In the genomic region with DNA sequence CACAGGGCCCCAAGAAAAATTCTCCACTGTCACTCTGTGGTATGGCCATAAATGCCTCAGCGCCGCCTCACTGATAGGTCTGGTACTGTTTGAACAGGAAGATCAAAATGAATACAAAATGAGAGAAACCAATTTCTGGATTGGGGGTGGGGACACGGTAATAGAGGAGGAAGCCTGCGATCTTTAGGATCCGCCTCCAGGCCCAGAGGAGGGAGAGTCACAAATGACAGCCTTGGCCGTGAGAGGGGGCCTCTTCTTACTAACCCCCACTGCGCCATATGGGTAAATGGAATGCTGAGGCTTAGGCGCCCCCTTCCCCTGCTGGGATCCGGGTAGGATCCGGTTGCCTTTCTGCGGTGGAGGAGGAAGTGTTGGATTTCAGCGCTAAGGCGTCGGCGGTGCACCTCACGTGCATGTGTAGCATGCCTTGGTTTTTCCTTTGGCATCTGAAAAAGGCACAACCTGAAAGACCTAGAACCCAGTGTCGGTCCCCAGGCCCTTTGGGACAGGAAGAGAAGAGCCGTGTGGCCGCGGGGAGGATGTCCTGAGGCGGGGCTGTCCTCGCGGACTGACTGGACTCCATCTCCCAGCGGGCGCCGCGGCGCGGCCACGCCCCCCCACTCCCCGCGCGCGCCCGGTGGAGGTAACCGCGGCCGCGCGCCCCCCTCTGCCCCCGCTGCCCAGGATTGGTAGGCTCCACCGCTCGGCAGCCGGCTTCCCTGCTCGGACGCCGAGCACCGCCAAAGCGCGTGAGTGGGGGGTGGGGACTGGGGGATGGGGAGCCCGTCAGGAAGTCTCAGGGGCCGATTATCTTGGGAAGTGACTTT, we compare ENCODE assay signal across 1 cellular context.
TF ChIP-seq lines count a peak whose summit lies in the region.

No MANE protein-coding gene starts in this region.

TF ChIP-seq in GM12878, 131 proteins besides CTCF, POLR2A, EP300 and RAD21 (continued from another document and continues in another):
- TF ChIP-seq YBX1 (IDR thresholded peaks at IDR 0.05) (no peak), SMARCA5 (IDR thresholded peaks at IDR 0.05) (no peak), MTA3 (IDR thresholded peaks at IDR 0.05; ENCODE audit: borderline replicate concordance, low read length) (no peak), EGR1 (IDR thresholded peaks at IDR 0.05; ENCODE audit: borderline replicate concordance in 1 of 2, low read depth in 2 of 2, low read length in 2 of 2) (peak in 1 of 2 experiments; percentile 82; a peak in 2 of 3 replicates), KDM1A (IDR thresholded peaks at IDR 0.05; ENCODE audit: borderline replicate concordance) (no peak), SPI1 (IDR thresholded peaks at IDR 0.05; ENCODE audit: borderline replicate concordance, insufficient read depth, low read depth, low read length) (peak; percentile 21; the same call in 1 of the 2 replicates), HDAC2 (IDR thresholded peaks at IDR 0.05) (no peak), CHD4 (IDR thresholded peaks at IDR 0.05) (no peak), RELA (IDR thresholded peaks at IDR 0.05; ENCODE audit: borderline replicate concordance, partially characterized antibody) (no peak), SMAD1 (IDR thresholded peaks at IDR 0.05; ENCODE audit: low read depth, partially characterized antibody) (no peak), ATF7 (IDR thresholded peaks at IDR 0.05; ENCODE audit: low read depth) (peak; percentile 93), HCFC1 (IDR thresholded peaks at IDR 0.05; ENCODE audit: low read length) (peak; percentile 77), ZZZ3 (IDR thresholded peaks at IDR 0.05; ENCODE audit: control insufficient read depth, insufficient read length, low read depth) (no peak), TAF1 (IDR thresholded peaks at IDR 0.05; ENCODE audit: borderline replicate concordance, low read depth, low read length) (peak; percentile 67; the same call in 1 of the 2 replicates), NR2C1 (IDR thresholded peaks at IDR 0.05) (no peak), JUNB (IDR thresholded peaks at IDR 0.05) (no peak), FOXM1 (IDR thresholded peaks at IDR 0.05; ENCODE audit: low read depth, low read length) (0 out of 2 replicates have a peak, but pooled peaks have one; percentile 19), POLR2AphosphoS2 (IDR thresholded peaks at IDR 0.05; ENCODE audit: low read depth, low read length) (no peak; the same call in 1 of the 2 replicates), ZNF622 (IDR thresholded peaks at IDR 0.05) (no peak), RBBP5 (conservative IDR thresholded peaks at IDR 0.05) (no peak), STAT3 (IDR thresholded peaks at IDR 0.05; ENCODE audit: low read depth, low read length) (no peak), SIX5 (IDR thresholded peaks at IDR 0.05; ENCODE audit: low read depth, low read length, severe bottlenecking) (peak; percentile 68), PML (IDR thresholded peaks at IDR 0.05; ENCODE audit: low read length) (no peak), CHD1 (IDR thresholded peaks at IDR 0.05; ENCODE audit: low read depth, low read length) (peak; percentile 94), CEBPB (IDR thresholded peaks at IDR 0.05; ENCODE audit: borderline replicate concordance in 1 of 2, low read depth in 2 of 2, low read length in 2 of 2) (no peak), NRF1 (conservative IDR thresholded peaks at IDR 0.05; ENCODE audit: low read depth, low read length) (no peak), POLR2AphosphoS5 (IDR thresholded peaks at IDR 0.05; ENCODE audit: low read length) (no peak; the same call in 1 of the 2 replicates), GABPA (IDR thresholded peaks at IDR 0.05; ENCODE audit: low read depth) (peak; percentile 63; the same call in 1 of the 2 replicates), CHD2 (IDR thresholded peaks at IDR 0.05; ENCODE audit: borderline replicate concordance, low read depth, low read length) (peak; percentile 57; the same call in 1 of the 2 replicates), SUPT20H (IDR thresholded peaks at IDR 0.05; ENCODE audit: borderline replicate concordance, control insufficient read depth, low read depth, low read length) (no peak), SUZ12 (IDR thresholded peaks at IDR 0.05; ENCODE audit: unreplicated experiment) (no peak), ZBED1 (IDR thresholded peaks at IDR 0.05; ENCODE audit: borderline replicate concordance) (no peak), HDGF (IDR thresholded peaks at IDR 0.05) (peak; percentile 74), SMC3 (IDR thresholded peaks at IDR 0.05; ENCODE audit: borderline replicate concordance, low read length) (no peak)
- TF ChIP-seq, protein P1, sequence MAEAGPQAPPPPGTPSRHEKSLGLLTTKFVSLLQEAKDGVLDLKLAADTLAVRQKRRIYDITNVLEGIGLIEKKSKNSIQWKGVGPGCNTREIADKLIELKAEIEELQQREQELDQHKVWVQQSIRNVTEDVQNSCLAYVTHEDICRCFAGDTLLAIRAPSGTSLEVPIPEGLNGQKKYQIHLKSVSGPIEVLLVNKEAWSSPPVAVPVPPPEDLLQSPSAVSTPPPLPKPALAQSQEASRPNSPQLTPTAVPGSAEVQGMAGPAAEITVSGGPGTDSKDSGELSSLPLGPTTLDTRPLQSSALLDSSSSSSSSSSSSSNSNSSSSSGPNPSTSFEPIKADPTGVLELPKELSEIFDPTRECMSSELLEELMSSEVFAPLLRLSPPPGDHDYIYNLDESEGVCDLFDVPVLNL (IDR thresholded peaks at IDR 0.05; ENCODE audit: low read depth, low read length) = no peak
- TF ChIP-seq, protein P2, sequence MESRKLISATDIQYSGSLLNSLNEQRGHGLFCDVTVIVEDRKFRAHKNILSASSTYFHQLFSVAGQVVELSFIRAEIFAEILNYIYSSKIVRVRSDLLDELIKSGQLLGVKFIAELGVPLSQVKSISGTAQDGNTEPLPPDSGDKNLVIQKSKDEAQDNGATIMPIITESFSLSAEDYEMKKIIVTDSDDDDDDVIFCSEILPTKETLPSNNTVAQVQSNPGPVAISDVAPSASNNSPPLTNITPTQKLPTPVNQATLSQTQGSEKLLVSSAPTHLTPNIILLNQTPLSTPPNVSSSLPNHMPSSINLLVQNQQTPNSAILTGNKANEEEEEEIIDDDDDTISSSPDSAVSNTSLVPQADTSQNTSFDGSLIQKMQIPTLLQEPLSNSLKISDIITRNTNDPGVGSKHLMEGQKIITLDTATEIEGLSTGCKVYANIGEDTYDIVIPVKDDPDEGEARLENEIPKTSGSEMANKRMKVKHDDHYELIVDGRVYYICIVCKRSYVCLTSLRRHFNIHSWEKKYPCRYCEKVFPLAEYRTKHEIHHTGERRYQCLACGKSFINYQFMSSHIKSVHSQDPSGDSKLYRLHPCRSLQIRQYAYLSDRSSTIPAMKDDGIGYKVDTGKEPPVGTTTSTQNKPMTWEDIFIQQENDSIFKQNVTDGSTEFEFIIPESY (IDR thresholded peaks at IDR 0.05) = no peak
- TF ChIP-seq, protein P3, sequence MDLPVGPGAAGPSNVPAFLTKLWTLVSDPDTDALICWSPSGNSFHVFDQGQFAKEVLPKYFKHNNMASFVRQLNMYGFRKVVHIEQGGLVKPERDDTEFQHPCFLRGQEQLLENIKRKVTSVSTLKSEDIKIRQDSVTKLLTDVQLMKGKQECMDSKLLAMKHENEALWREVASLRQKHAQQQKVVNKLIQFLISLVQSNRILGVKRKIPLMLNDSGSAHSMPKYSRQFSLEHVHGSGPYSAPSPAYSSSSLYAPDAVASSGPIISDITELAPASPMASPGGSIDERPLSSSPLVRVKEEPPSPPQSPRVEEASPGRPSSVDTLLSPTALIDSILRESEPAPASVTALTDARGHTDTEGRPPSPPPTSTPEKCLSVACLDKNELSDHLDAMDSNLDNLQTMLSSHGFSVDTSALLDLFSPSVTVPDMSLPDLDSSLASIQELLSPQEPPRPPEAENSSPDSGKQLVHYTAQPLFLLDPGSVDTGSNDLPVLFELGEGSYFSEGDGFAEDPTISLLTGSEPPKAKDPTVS (IDR thresholded peaks at IDR 0.05; ENCODE audit: low read depth, low read length) = no peak
- TF ChIP-seq, protein P4, sequence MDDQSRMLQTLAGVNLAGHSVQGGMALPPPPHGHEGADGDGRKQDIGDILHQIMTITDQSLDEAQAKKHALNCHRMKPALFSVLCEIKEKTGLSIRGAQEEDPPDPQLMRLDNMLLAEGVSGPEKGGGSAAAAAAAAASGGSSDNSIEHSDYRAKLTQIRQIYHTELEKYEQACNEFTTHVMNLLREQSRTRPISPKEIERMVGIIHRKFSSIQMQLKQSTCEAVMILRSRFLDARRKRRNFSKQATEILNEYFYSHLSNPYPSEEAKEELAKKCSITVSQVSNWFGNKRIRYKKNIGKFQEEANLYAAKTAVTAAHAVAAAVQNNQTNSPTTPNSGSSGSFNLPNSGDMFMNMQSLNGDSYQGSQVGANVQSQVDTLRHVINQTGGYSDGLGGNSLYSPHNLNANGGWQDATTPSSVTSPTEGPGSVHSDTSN (IDR thresholded peaks at IDR 0.05; ENCODE audit: insufficient replicate concordance, low read depth, low read length) = no peak
- TF ChIP-seq, protein P5, sequence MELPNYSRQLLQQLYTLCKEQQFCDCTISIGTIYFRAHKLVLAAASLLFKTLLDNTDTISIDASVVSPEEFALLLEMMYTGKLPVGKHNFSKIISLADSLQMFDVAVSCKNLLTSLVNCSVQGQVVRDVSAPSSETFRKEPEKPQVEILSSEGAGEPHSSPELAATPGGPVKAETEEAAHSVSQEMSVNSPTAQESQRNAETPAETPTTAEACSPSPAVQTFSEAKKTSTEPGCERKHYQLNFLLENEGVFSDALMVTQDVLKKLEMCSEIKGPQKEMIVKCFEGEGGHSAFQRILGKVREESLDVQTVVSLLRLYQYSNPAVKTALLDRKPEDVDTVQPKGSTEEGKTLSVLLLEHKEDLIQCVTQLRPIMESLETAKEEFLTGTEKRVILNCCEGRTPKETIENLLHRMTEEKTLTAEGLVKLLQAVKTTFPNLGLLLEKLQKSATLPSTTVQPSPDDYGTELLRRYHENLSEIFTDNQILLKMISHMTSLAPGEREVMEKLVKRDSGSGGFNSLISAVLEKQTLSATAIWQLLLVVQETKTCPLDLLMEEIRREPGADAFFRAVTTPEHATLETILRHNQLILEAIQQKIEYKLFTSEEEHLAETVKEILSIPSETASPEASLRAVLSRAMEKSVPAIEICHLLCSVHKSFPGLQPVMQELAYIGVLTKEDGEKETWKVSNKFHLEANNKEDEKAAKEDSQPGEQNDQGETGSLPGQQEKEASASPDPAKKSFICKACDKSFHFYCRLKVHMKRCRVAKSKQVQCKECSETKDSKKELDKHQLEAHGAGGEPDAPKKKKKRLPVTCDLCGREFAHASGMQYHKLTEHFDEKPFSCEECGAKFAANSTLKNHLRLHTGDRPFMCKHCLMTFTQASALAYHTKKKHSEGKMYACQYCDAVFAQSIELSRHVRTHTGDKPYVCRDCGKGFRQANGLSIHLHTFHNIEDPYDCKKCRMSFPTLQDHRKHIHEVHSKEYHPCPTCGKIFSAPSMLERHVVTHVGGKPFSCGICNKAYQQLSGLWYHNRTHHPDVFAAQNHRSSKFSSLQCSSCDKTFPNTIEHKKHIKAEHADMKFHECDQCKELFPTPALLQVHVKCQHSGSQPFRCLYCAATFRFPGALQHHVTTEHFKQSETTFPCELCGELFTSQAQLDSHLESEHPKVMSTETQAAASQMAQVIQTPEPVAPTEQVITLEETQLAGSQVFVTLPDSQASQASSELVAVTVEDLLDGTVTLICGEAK (IDR thresholded peaks at IDR 0.05; ENCODE audit: borderline replicate concordance) = peak; percentile 66; the same call in 1 of the 2 replicates
- TF ChIP-seq, protein P6, sequence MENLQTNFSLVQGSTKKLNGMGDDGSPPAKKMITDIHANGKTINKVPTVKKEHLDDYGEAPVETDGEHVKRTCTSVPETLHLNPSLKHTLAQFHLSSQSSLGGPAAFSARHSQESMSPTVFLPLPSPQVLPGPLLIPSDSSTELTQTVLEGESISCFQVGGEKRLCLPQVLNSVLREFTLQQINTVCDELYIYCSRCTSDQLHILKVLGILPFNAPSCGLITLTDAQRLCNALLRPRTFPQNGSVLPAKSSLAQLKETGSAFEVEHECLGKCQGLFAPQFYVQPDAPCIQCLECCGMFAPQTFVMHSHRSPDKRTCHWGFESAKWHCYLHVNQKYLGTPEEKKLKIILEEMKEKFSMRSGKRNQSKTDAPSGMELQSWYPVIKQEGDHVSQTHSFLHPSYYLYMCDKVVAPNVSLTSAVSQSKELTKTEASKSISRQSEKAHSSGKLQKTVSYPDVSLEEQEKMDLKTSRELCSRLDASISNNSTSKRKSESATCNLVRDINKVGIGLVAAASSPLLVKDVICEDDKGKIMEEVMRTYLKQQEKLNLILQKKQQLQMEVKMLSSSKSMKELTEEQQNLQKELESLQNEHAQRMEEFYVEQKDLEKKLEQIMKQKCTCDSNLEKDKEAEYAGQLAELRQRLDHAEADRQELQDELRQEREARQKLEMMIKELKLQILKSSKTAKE (IDR thresholded peaks at IDR 0.05; ENCODE audit: low read depth, poor library complexity, severe bottlenecking) = no peak
- TF ChIP-seq, protein P7, sequence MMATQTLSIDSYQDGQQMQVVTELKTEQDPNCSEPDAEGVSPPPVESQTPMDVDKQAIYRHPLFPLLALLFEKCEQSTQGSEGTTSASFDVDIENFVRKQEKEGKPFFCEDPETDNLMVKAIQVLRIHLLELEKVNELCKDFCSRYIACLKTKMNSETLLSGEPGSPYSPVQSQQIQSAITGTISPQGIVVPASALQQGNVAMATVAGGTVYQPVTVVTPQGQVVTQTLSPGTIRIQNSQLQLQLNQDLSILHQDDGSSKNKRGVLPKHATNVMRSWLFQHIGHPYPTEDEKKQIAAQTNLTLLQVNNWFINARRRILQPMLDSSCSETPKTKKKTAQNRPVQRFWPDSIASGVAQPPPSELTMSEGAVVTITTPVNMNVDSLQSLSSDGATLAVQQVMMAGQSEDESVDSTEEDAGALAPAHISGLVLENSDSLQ (IDR thresholded peaks at IDR 0.05) = peak; percentile 69; the same call in 1 of the 2 replicates
- TF ChIP-seq, protein P8, sequence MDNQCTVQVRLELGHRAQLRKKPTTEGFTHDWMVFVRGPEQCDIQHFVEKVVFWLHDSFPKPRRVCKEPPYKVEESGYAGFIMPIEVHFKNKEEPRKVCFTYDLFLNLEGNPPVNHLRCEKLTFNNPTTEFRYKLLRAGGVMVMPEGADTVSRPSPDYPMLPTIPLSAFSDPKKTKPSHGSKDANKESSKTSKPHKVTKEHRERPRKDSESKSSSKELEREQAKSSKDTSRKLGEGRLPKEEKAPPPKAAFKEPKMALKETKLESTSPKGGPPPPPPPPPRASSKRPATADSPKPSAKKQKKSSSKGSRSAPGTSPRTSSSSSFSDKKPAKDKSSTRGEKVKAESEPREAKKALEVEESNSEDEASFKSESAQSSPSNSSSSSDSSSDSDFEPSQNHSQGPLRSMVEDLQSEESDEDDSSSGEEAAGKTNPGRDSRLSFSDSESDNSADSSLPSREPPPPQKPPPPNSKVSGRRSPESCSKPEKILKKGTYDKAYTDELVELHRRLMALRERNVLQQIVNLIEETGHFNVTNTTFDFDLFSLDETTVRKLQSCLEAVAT (IDR thresholded peaks at IDR 0.05) = peak; percentile 66; the same call in 1 of the 2 replicates
- TF ChIP-seq, protein P9, sequence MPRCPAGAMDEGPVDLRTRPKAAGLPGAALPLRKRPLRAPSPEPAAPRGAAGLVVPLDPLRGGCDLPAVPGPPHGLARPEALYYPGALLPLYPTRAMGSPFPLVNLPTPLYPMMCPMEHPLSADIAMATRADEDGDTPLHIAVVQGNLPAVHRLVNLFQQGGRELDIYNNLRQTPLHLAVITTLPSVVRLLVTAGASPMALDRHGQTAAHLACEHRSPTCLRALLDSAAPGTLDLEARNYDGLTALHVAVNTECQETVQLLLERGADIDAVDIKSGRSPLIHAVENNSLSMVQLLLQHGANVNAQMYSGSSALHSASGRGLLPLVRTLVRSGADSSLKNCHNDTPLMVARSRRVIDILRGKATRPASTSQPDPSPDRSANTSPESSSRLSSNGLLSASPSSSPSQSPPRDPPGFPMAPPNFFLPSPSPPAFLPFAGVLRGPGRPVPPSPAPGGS (IDR thresholded peaks at IDR 0.05; ENCODE audit: borderline replicate concordance, insufficient read depth, low read depth, low read length, poor library complexity, severe bottlenecking) = no peak
